In the genomic region with DNA sequence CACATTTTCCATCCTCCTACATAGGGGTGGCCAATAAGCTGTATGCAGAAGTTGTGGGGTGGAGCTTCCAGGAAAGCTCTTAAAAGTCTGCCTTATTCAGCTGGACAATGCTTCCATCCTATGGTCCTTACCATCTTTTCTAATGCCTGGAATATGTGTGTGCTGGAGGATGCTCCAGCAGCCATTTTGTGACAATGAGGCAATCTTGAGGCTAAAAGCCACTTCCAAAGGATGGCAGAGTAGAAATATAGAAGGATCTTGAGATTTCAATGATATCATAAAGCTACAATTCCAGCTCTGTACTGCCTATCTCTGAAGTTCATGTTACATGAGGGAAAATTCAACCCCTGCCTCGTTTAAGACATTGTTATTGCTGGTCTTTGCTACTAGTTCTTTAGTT, we compare ENCODE assay signal across 11 cellular contexts.
"Had no signal": no experiment of that assay in that cellular context is flagged by ENCODE, and none has a peak within 500 bp of the region (broad histone marks: within the 10 kb centered on the region; RNA-seq: fewer than 3 reads in every experiment).

No MANE protein-coding gene starts in this region.

- ATAC-seq: naive thymus-derived CD8-positive, alpha-beta T cell had no signal

- H3K4me1 Mint-ChIP-seq: memory B cell had no signal

- H3K9me3 Mint-ChIP-seq: memory B cell had no signal

- H3K27me3 ChIP-seq: sigmoid colon had no signal

- H3K36me3 ChIP-seq: colonic mucosa, left ventricle myocardium inferior had no signal

- H3K4me1 ChIP-seq: colonic mucosa had no signal

- H3K4me3 Mint-ChIP-seq: memory B cell; naive thymus-derived CD8-positive, alpha-beta T cell had no signal

- H3K9me3 ChIP-seq: colonic mucosa, left ventricle myocardium inferior, neutrophil, sigmoid colon had no signal

- H3K27ac Mint-ChIP-seq: memory B cell; naive thymus-derived CD8-positive, alpha-beta T cell had no signal

- H3K9ac ChIP-seq: parathyroid adenoma had no signal

- H3K27ac ChIP-seq: colonic mucosa, left ventricle myocardium inferior, neutrophil, parathyroid adenoma, sigmoid colon, spleen had no signal

- H3K4me3 ChIP-seq: colonic mucosa, left ventricle myocardium inferior, sigmoid colon, spleen had no signal

- DNase-seq: activated gamma-delta T cell treated with Interleukin-2 at 50 U/mL for 16 hours; colonic mucosa; glutamatergic neuron; left ventricle myocardium inferior; naive thymus-derived CD8-positive, alpha-beta T cell; sigmoid colon; spleen; T-helper 9 cell had no signal

- H3K79me2 ChIP-seq: parathyroid adenoma had no signal
